In the genomic region with DNA sequence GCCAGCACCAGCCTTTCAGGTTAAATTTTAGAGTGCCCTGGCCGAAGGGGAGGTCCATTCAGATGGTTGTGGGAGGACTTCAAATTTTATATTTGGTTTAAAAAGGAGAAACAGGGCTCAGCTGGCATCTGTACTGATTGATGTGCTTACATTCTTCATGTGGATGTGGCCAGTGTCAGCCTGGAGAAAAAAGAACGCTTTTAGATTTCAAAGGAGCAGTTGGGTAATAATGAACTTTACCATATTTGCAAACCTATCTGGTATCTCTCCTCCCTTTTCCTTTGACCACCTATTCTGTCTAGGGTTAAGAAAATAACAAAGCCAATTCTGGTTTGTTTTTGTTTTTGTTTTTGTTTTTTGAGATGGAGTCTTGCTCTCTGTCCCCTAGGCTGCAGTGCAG, we compare ENCODE assay signal across 22 cellular contexts.
"Had no signal": no experiment of that assay in that cellular context is flagged by ENCODE, and none has a peak within 500 bp of the region (broad histone marks: within the 10 kb centered on the region; RNA-seq: fewer than 3 reads in every experiment).

No MANE protein-coding gene starts in this region.

- H3K27ac ChIP-seq: colonic mucosa, foreskin keratinocyte, hepatocyte, left ventricle myocardium inferior, neural progenitor cell, pancreas, sigmoid colon, skin epidermis, stomach, thoracic aorta, transverse colon had no signal

- H3K4me1 Mint-ChIP-seq: neural progenitor cell; stimulated activated naive B cell treated with anti-CD40 and anti-IgM and Interleukin-4, amounts not matched to agents 10 μg/mL and 1 μg/mL and 100 μg/mL, for 72 hours had no signal

- H3K4me1 ChIP-seq: colonic mucosa, foreskin keratinocyte, neural progenitor cell, pancreas, sigmoid colon, transverse colon had no signal

- H3K27me3 Mint-ChIP-seq: naive B cell; stimulated activated naive B cell treated with anti-CD40 and anti-IgM and Interleukin-4, amounts not matched to agents 10 μg/mL and 1 μg/mL and 100 μg/mL, for 72 hours had no signal

- ATAC-seq: foreskin keratinocyte; left cardiac atrium; pancreas; stimulated activated naive B cell treated with anti-CD40 and anti-IgM and Interleukin-4, amounts not matched to agents 10 μg/mL and 1 μg/mL and 100 μg/mL, for 72 hours had no signal

- H3K4me2 ChIP-seq: hepatocyte, neural progenitor cell had no signal

- H3K4me3 ChIP-seq: colonic mucosa, hepatocyte, left ventricle myocardium inferior, lung, neural progenitor cell, pancreas, sigmoid colon, skin epidermis, stomach, thoracic aorta, transverse colon had no signal

- H3K27me3 ChIP-seq: colonic mucosa, foreskin keratinocyte, hepatocyte, neural progenitor cell, pancreas, sigmoid colon, stomach, transverse colon had no signal

- H3K36me3 ChIP-seq: neural progenitor cell had no signal

- H3K27ac Mint-ChIP-seq: endodermal cell; neural progenitor cell; stimulated activated naive B cell treated with anti-CD40 and anti-IgM and Interleukin-4, amounts not matched to agents 10 μg/mL and 1 μg/mL and 100 μg/mL, for 72 hours had no signal

- H2AFZ ChIP-seq: hepatocyte, neural progenitor cell had no signal

- H3K9me3 Mint-ChIP-seq: endodermal cell; naive B cell; neural progenitor cell; stimulated activated naive B cell treated with anti-CD40 and anti-IgM and Interleukin-4, amounts not matched to agents 10 μg/mL and 1 μg/mL and 100 μg/mL, for 72 hours had no signal

- H3K4me3 Mint-ChIP-seq: endodermal cell; naive B cell; neural progenitor cell; stimulated activated naive B cell treated with anti-CD40 and anti-IgM and Interleukin-4, amounts not matched to agents 10 μg/mL and 1 μg/mL and 100 μg/mL, for 72 hours had no signal

- DNase-seq: colonic mucosa; dermis blood vessel endothelial cell; endodermal cell; erythroblast; foreskin keratinocyte; kidney; left cardiac atrium; left ventricle myocardium inferior; mesendoderm; naive B cell; pancreas; sigmoid colon; stimulated activated CD4-positive, alpha-beta T cell treated with anti-CD3 and anti-CD28 coated beads, Interleukin-2, amount 100 ng/mL, for 24 hours; stimulated activated CD4-positive, alpha-beta T cell treated with anti-CD3 and anti-CD28 coated beads, Interleukin-4, amount 100 ng/mL, for 4 hours; stimulated activated naive B cell treated with anti-CD40 and anti-IgM and Interleukin-4, amounts not matched to agents 10 μg/mL and 1 μg/mL and 100 μg/mL, for 72 hours; stomach; transverse colon had no signal
